ENCODE assay signal across 25 cellular contexts in genomic region chr6:22436134-22436533, GRCh38.
"Had no signal": no experiment of that assay in that cellular context is flagged by ENCODE, and none has a peak within 500 bp of the region (broad histone marks: within the 10 kb centered on the region; RNA-seq: fewer than 3 reads in every experiment).

No MANE protein-coding gene starts in this region.

- H3K27ac Mint-ChIP-seq: activated CD8-positive, alpha-beta T cell treated with anti-CD3 and anti-CD28 coated beads, Interleukin-2, amount 10 ng/mL, durations not matched to agents 7 days and 5 days; activated naive CD8-positive, alpha-beta T cell treated with anti-CD3 and anti-CD28 coated beads, Interleukin-2, amount 10 ng/mL, durations not matched to agents 7 days and 5 days; T-helper 17 cell; WTC11 had no signal

- H3K27me3 Mint-ChIP-seq: activated naive CD8-positive, alpha-beta T cell treated with anti-CD3 and anti-CD28 coated beads, Interleukin-2, amount 10 ng/mL, durations not matched to agents 7 days and 5 days; T-helper 17 cell had no signal

- H3K36me3 Mint-ChIP-seq: activated naive CD8-positive, alpha-beta T cell treated with anti-CD3 and anti-CD28 coated beads, Interleukin-2, amount 10 ng/mL, durations not matched to agents 7 days and 5 days; WTC11 had no signal

- H3K4me1 Mint-ChIP-seq: activated naive CD8-positive, alpha-beta T cell treated with anti-CD3 and anti-CD28 coated beads, Interleukin-2, amount 10 ng/mL, durations not matched to agents 7 days and 5 days; T-helper 17 cell; WTC11 had no signal

- FAIRE-seq: RCC 7860 had no signal

- DNase-seq: activated CD4-positive, alpha-beta T cell treated with anti-CD3 and anti-CD28 coated beads for 48 hours; activated CD4-positive, alpha-beta T cell treated with anti-CD3 and anti-CD28 coated beads, Interleukin-2, amount 50 U/mL, for 4 hours; activated CD4-positive, CD25-positive, alpha-beta regulatory T cell treated with anti-CD3 and anti-CD28 coated beads, Interleukin-2, amount 50 U/mL, for 72 hours; activated CD8-positive, alpha-beta memory T cell treated with anti-CD3 and anti-CD28 coated beads, Interleukin-2, amount 50 U/mL, for 48 hours; activated CD8-positive, alpha-beta T cell treated with anti-CD3 and anti-CD28 coated beads, Interleukin-2, amount 10 ng/mL, durations not matched to agents 7 days and 5 days; activated naive CD4-positive, alpha-beta T cell treated with anti-CD3 and anti-CD28 coated beads, Interleukin-2, amount 50 U/mL, for 16 hours; activated naive CD8-positive, alpha-beta T cell treated with anti-CD3 and anti-CD28 coated beads, Interleukin-2, amount 10 ng/mL, durations not matched to agents 7 days and 5 days; activated T-cell treated with anti-CD3 and anti-CD28 coated beads, Interleukin-2, amount 50 U/mL, for 1 hour; aorta; IMR-90; Kasumi-1; KBM-7; NCI-H1048; NCI-H1417 treated with DMSO at 0.1 percent for 48 hours; NCI-H1694; NCI-H2029; NCI-H2107; NCI-H510A treated with DMSO at 0.1 percent for 48 hours; NCI-H69; PC-3; SIG-M5; T-helper 17 cell; T-helper 9 cell had no signal

- H3K4me3 Mint-ChIP-seq: activated CD8-positive, alpha-beta T cell treated with anti-CD3 and anti-CD28 coated beads, Interleukin-2, amount 10 ng/mL, durations not matched to agents 7 days and 5 days; activated naive CD8-positive, alpha-beta T cell treated with anti-CD3 and anti-CD28 coated beads, Interleukin-2, amount 10 ng/mL, durations not matched to agents 7 days and 5 days; T-helper 17 cell; WTC11 had no signal
